ENCODE assay signal across 1 cellular context in genomic region chr7:148987010-148987750, GRCh38.
TF ChIP-seq lines count a peak whose summit lies in the region.

No MANE protein-coding gene starts in this region.

TF ChIP-seq in HepG2, 621 proteins besides CTCF, POLR2A, EP300 and RAD21 (continued from another document and continues in another):
- TF ChIP-seq, protein P1, sequence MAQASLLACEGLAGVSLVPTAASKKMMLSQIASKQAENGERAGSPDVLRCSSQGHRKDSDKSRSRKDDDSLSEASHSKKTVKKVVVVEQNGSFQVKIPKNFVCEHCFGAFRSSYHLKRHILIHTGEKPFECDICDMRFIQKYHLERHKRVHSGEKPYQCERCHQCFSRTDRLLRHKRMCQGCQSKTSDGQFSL (CRISPR knock-in tag; IDR thresholded peaks at IDR 0.05) = 0 out of 2 replicates have a peak, but pooled peaks have one; percentile 30
- TF ChIP-seq, protein P2, sequence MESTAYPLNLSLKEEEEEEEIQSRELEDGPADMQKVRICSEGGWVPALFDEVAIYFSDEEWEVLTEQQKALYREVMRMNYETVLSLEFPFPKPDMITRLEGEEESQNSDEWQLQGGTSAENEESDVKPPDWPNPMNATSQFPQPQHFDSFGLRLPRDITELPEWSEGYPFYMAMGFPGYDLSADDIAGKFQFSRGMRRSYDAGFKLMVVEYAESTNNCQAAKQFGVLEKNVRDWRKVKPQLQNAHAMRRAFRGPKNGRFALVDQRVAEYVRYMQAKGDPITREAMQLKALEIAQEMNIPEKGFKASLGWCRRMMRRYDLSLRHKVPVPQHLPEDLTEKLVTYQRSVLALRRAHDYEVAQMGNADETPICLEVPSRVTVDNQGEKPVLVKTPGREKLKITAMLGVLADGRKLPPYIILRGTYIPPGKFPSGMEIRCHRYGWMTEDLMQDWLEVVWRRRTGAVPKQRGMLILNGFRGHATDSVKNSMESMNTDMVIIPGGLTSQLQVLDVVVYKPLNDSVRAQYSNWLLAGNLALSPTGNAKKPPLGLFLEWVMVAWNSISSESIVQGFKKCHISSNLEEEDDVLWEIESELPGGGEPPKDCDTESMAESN (CRISPR knock-in tag; conservative IDR thresholded peaks at IDR 0.05) = 0 out of 2 replicates have a peak, but pooled peaks have one; percentile 5
- TF ChIP-seq ZNF619 (CRISPR knock-in tag; IDR thresholded peaks at IDR 0.05) = no peak
- TF ChIP-seq, protein P3, sequence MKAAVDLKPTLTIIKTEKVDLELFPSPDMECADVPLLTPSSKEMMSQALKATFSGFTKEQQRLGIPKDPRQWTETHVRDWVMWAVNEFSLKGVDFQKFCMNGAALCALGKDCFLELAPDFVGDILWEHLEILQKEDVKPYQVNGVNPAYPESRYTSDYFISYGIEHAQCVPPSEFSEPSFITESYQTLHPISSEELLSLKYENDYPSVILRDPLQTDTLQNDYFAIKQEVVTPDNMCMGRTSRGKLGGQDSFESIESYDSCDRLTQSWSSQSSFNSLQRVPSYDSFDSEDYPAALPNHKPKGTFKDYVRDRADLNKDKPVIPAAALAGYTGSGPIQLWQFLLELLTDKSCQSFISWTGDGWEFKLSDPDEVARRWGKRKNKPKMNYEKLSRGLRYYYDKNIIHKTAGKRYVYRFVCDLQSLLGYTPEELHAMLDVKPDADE (CRISPR knock-in tag; IDR thresholded peaks at IDR 0.05) = no peak
- peak; percentile 88 for TF ChIP-seq ZNF143 (CRISPR knock-in tag; IDR thresholded peaks at IDR 0.05)
- no peak for TF ChIP-seq RBM39 (IDR thresholded peaks at IDR 0.05; ENCODE audit: low read depth, low read length, poor library complexity, severe bottlenecking)
- TF ChIP-seq FOXP1 (IDR thresholded peaks at IDR 0.05) = no peak
- no peak for TF ChIP-seq FOXP1 (CRISPR knock-in tag; IDR thresholded peaks at IDR 0.05)
- TF ChIP-seq GATAD2A (CRISPR knock-in tag; IDR thresholded peaks at IDR 0.05) = peak; percentile 84
- no peak for TF ChIP-seq MED13 (CRISPR knock-in tag; IDR thresholded peaks at IDR 0.05)
- no peak for TF ChIP-seq NBN (conservative IDR thresholded peaks at IDR 0.05)
- TF ChIP-seq DNMT3B (CRISPR knock-in tag; conservative IDR thresholded peaks at IDR 0.05) = peak; percentile 82; the same call in 1 of the 2 replicates
- TF ChIP-seq BCLAF1 (IDR thresholded peaks at IDR 0.05) = no peak
- TF ChIP-seq HNF1A (IDR thresholded peaks at IDR 0.05; ENCODE audit: low read depth) = peak; percentile 36; the same call in 1 of the 2 replicates
- TF ChIP-seq HNF1A (CRISPR knock-in tag; IDR thresholded peaks at IDR 0.05; ENCODE audit: borderline replicate concordance) = peak; percentile 18; the same call in 1 of the 2 replicates
- peak; percentile 84 for TF ChIP-seq CREB1 (IDR thresholded peaks at IDR 0.05)
- peak; percentile 95 for TF ChIP-seq CREB1 (CRISPR knock-in tag; IDR thresholded peaks at IDR 0.05)
- TF ChIP-seq ZNF614 (CRISPR knock-in tag; IDR thresholded peaks at IDR 0.05; ENCODE audit: borderline replicate concordance) = no peak
- TF ChIP-seq ZNF816 (CRISPR knock-in tag; IDR thresholded peaks at IDR 0.05; ENCODE audit: borderline replicate concordance) = no peak
- TF ChIP-seq, protein P4, sequence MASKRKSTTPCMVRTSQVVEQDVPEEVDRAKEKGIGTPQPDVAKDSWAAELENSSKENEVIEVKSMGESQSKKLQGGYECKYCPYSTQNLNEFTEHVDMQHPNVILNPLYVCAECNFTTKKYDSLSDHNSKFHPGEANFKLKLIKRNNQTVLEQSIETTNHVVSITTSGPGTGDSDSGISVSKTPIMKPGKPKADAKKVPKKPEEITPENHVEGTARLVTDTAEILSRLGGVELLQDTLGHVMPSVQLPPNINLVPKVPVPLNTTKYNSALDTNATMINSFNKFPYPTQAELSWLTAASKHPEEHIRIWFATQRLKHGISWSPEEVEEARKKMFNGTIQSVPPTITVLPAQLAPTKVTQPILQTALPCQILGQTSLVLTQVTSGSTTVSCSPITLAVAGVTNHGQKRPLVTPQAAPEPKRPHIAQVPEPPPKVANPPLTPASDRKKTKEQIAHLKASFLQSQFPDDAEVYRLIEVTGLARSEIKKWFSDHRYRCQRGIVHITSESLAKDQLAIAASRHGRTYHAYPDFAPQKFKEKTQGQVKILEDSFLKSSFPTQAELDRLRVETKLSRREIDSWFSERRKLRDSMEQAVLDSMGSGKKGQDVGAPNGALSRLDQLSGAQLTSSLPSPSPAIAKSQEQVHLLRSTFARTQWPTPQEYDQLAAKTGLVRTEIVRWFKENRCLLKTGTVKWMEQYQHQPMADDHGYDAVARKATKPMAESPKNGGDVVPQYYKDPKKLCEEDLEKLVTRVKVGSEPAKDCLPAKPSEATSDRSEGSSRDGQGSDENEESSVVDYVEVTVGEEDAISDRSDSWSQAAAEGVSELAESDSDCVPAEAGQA (IDR thresholded peaks at IDR 0.05; ENCODE audit: low read depth) = no peak
- TF ChIP-seq, protein P4 (CRISPR knock-in tag; IDR thresholded peaks at IDR 0.05; ENCODE audit: borderline replicate concordance) = peak; percentile 59; the same call in 1 of the 2 replicates
- TF ChIP-seq NKX3-1 (CRISPR knock-in tag; IDR thresholded peaks at IDR 0.05) = peak; percentile 77; the same call in 1 of the 2 replicates
- TF ChIP-seq ZFP91 (CRISPR knock-in tag; IDR thresholded peaks at IDR 0.05; ENCODE audit: borderline replicate concordance) = no peak
- peak; percentile 82 for TF ChIP-seq ONECUT2 (CRISPR knock-in tag; IDR thresholded peaks at IDR 0.05)
- no peak for TF ChIP-seq EEA1 (CRISPR knock-in tag; IDR thresholded peaks at IDR 0.05; ENCODE audit: borderline replicate concordance)
- 0 out of 2 replicates have a peak, but pooled peaks have one; percentile 26 for TF ChIP-seq ZNF12 (CRISPR knock-in tag; IDR thresholded peaks at IDR 0.05)
- TF ChIP-seq CEBPB (IDR thresholded peaks at IDR 0.05; ENCODE audit: borderline replicate concordance, low read depth, low read length) = peak; percentile 75
- TF ChIP-seq ZNF768 (CRISPR knock-in tag; IDR thresholded peaks at IDR 0.05) = peak; percentile 99
- TF ChIP-seq, protein P5, sequence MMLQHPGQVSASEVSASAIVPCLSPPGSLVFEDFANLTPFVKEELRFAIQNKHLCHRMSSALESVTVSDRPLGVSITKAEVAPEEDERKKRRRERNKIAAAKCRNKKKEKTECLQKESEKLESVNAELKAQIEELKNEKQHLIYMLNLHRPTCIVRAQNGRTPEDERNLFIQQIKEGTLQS (CRISPR knock-in tag; IDR thresholded peaks at IDR 0.05) = no peak
- TF ChIP-seq ZNF136 (CRISPR knock-in tag; IDR thresholded peaks at IDR 0.05; ENCODE audit: low read depth) = 0 out of 2 replicates have a peak, but pooled peaks have one; percentile 28
- 0 out of 2 replicates have a peak, but pooled peaks have one; percentile 21 for TF ChIP-seq ZNF777 (CRISPR knock-in tag; IDR thresholded peaks at IDR 0.05)
- TF ChIP-seq MAF1 (CRISPR knock-in tag; IDR thresholded peaks at IDR 0.05; ENCODE audit: borderline replicate concordance) = peak; percentile 96
- TF ChIP-seq SP140L (CRISPR knock-in tag; IDR thresholded peaks at IDR 0.05; ENCODE audit: borderline replicate concordance) = peak; percentile 91
- 0 out of 2 replicates have a peak, but pooled peaks have one; percentile 55 for TF ChIP-seq NFIC (IDR thresholded peaks at IDR 0.05; ENCODE audit: low read length)
- TF ChIP-seq SALL1 (CRISPR knock-in tag; IDR thresholded peaks at IDR 0.05) = peak; percentile 10; the same call in 1 of the 2 replicates
- no peak for TF ChIP-seq JUN (CRISPR knock-in tag; IDR thresholded peaks at IDR 0.05)
- peak; percentile 75 for TF ChIP-seq NFYC (CRISPR knock-in tag; IDR thresholded peaks at IDR 0.05)
- TF ChIP-seq, protein P6, sequence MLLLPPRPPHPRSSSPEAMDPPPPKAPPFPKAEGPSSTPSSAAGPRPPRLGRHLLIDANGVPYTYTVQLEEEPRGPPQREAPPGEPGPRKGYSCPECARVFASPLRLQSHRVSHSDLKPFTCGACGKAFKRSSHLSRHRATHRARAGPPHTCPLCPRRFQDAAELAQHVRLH (CRISPR knock-in tag; IDR thresholded peaks at IDR 0.05; ENCODE audit: borderline replicate concordance, low read depth) = peak; percentile 21; the same call in 1 of the 2 replicates
- no peak for TF ChIP-seq ZNF432 (CRISPR knock-in tag; IDR thresholded peaks at IDR 0.05; ENCODE audit: borderline replicate concordance)
- peak; percentile 89 for TF ChIP-seq ATF1 (CRISPR knock-in tag; IDR thresholded peaks at IDR 0.05)
- TF ChIP-seq ZNF7 (CRISPR knock-in tag; IDR thresholded peaks at IDR 0.05) = no peak
- TF ChIP-seq PPARG (CRISPR knock-in tag; conservative IDR thresholded peaks at IDR 0.05) = peak; percentile 47
- TF ChIP-seq ZNF883 (CRISPR knock-in tag; IDR thresholded peaks at IDR 0.05; ENCODE audit: not compliant biosample characterization) = peak; percentile 58
